In the genomic region with DNA sequence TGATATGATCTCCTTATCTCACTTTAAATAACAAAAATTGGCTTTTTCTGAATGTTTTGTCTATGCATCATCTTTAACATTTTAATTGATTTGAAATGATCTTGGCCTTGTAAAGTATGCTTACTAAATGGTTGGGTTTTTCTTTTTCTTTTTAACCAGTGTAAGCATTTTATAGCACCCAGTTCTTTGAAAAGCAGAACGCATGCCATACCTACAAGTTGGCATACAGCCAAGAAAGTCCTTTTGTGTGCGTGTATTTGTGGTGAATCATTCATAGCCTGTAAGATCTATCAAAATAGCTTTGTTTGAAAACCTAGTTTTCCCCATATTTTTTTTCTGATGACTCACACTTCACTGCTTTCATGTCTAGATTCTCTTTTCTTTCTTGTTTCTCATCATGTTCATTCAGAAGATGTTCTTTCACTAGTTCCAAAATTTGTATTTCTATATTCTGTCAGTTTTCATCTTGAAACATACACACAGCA, we compare ENCODE assay signal across 10 cellular contexts. TPM values are rescaled to one million over a fixed set of nuclear protein-coding genes. Genes with fewer than 3 reads are reported as not detected.
DNase-seq lines count a peak whose midpoint lies in the region; ATAC-seq, FAIRE-seq and TF ChIP-seq lines count a peak whose summit lies in the region.
"Had no signal": no experiment of that assay in that cellular context is flagged by ENCODE, and none has a peak within 500 bp of the region (broad histone marks: within the 10 kb centered on the region; RNA-seq: fewer than 3 reads in every experiment).

No MANE protein-coding gene starts in this region.

- intact Hi-C loops in adrenal gland (cut with DNase I) (no loop called here), pancreas (cut with DNase I) (no loop called here)

- H3K27me3 ChIP-seq in adrenal gland, result no peaks in the 10 kb centered on the region
- no peaks in the 10 kb centered on the region for H3K27me3 ChIP-seq in pancreas

- FAIRE-seq in pancreas (lab: Jason Lieb, UNC), result peak; percentile 20

- H3K36me3 ChIP-seq in adrenal gland (replicated peaks in 1 of 2) (no peaks in the 10 kb centered on the region), pancreas (no peaks in the 10 kb centered on the region)

- H3K9me3 ChIP-seq in adrenal gland (replicated peaks in 1 of 3), result no peaks in the 10 kb centered on the region
- H3K9me3 ChIP-seq in pancreas, result no peaks in the 10 kb centered on the region

- no peak for TF ChIP-seq POLR2A in adrenal gland (IDR thresholded peaks at IDR 0.05)

- peak; percentile 10 for DNase-seq in NCI-H2171 treated with DMSO at 0.1 percent for 48 hours (lab: John Stamatoyannopoulos, UW)
- DNase-seq in NCI-H2171 (lab: John Stamatoyannopoulos, UW), result no peak
- peak; percentile 87 for DNase-seq in NCI-H146 (lab: John Stamatoyannopoulos, UW)
- peak in 6 of 7 donors; percentile 27 to 74 (median 52) for DNase-seq in adrenal gland
- DNase-seq in pancreas, result peak in 1 of 6 donors; percentile 13
- DNase-seq in NCI-H526 (lab: John Stamatoyannopoulos, UW), result no peak
- no peak for DNase-seq in amygdala (lab: John Stamatoyannopoulos, UW)
- DNase-seq: AML-193, right cardiac atrium had no signal

- H3K27ac ChIP-seq in adrenal gland, result peak overlapping the region in 2 of 5 donors; percentile 3 to 8
- no peak overlapping the region for H3K27ac ChIP-seq in pancreas

- H3K4me3 ChIP-seq in adrenal gland (no peak overlapping the region), pancreas (no peak overlapping the region)

- WGBS in adrenal gland, 4 donors, result 16 to 30% (median 19%) methylated on average over 2 of the region's 2 CpGs
- WGBS in pancreas, 2 donors, result 17 to 25% methylated on average over 2 of the region's 2 CpGs

- peaks cover 9 to 22% of the 10 kb centered on the region in 2 donors for H3K4me1 ChIP-seq in adrenal gland (replicated peaks in 1 of 2)
- peaks cover 3 to 21% (median 7%) of the 10 kb centered on the region in 3 donors for H3K4me1 ChIP-seq in pancreas

- ATAC-seq in pancreas (no peak), GM21526 (IDR thresholded peaks at IDR 0.05; ENCODE audit: low FRiP score, unreplicated experiment) (no peak)
- ATAC-seq: right cardiac atrium had no signal

- no peak for TF ChIP-seq CTCF in adrenal gland (IDR thresholded peaks at IDR 0.05)
- TF ChIP-seq CTCF in pancreas (IDR thresholded peaks at IDR 0.05), result no peak

RNA-seq across cellular contexts. Expression of gene VRK2, which starts 4.1 kb away (rescaled TPM):
- total RNA-seq in adrenal gland (10 to 100 TPM; 11.2 to 31.8 (median 19.6) TPM), pancreas (10 to 100 TPM; 11.3 to 18.1 (median 14.2) TPM)
- polyA plus RNA-seq in adrenal gland (10 to 100 TPM; 11.4 to 22.3 (median 14.2) TPM), pancreas (1 to 10 TPM; 4.7 to 7.8 TPM)

Comparison
In these comparisons a context has a peak if more than half of its experiments do, and no peak if none do; other contexts are left out.
1. DNase-seq: peak in NCI-H2171 treated with DMSO at 0.1 percent for 48 hours (single experiment), NCI-H146 (single experiment) and adrenal gland (6 of 7); none in NCI-H2171 (single experiment), NCI-H526 (0 of 2) and amygdala (0 of 56).